Comparison of ENCODE assay signal across 25 cellular contexts in genomic region chrX:110066488-110067225, GRCh38.
DNase-seq lines count a peak whose midpoint lies in the region; ATAC-seq, FAIRE-seq and TF ChIP-seq lines count a peak whose summit lies in the region.
"Had no signal": no experiment of that assay in that cellular context is flagged by ENCODE, and none has a peak within 500 bp of the region (broad histone marks: within the 10 kb centered on the region; RNA-seq: fewer than 3 reads in every experiment).

No MANE protein-coding gene starts in this region.

- TF ChIP-seq EP300 in GM12878 (IDR thresholded peaks at IDR 0.05; ENCODE audit: borderline replicate concordance in 1 of 2, control insufficient read depth in 1 of 2, low read depth in 2 of 2, low read length in 2 of 2) = no peak

- DNase-seq in GM13977 (ENCODE audit: low spot score) = no peak
- DNase-seq in NCI-H1417 treated with DMSO at 0.1 percent for 48 hours (lab: John Stamatoyannopoulos, UW) = peak; percentile 42
- DNase-seq in GM12878 (ENCODE audit: low read depth, low spot score) = no peak
- DNase-seq in pancreas = peak in 5 of 6 donors; percentile 53 to 78 (median 73)
- no peak for DNase-seq in superior temporal gyrus (ENCODE audit: extremely low spot score)
- DNase-seq in COR-L47 (lab: John Stamatoyannopoulos, UW) = no peak
- DNase-seq: activated CD4-positive, alpha-beta T cell treated with anti-CD3 and anti-CD28 coated beads, Interleukin-2, amount 10 ng/mL, durations not matched to agents 7 days and 5 days; activated CD8-positive, alpha-beta memory T cell treated with anti-CD3 and anti-CD28 coated beads, Interleukin-2, amount 10 ng/mL, durations not matched to agents 7 days and 5 days; activated naive CD8-positive, alpha-beta T cell treated with anti-CD3 and anti-CD28 coated beads, Interleukin-2, amount 10 ng/mL, durations not matched to agents 7 days and 5 days; erythroblast; foreskin fibroblast; hippocampal formation; kidney; mammary epithelial cell; NCI-H1436 treated with DMSO at 0.1 percent for 48 hours; NCI-H446; testis had no signal

- no peak overlapping the region for H3K9ac ChIP-seq in GM12878 (ENCODE audit: control insufficient read depth, insufficient read depth, low read length)

- SMC1A ChIA-PET in GM12878 (lab: Charles Lee; ENCODE audit: uncharacterized antibody, unreplicated experiment) = interaction anchor here (0.7 to 1.6 kb wide), 4 partner anchors 8 to 22 kb away, joined by 3 to 6 read pairs (median 3); no protein-coding TSS in a partner anchor

- H3K4me1 ChIP-seq in GM12878 (ENCODE audit: control insufficient read depth, insufficient read depth, low read length) (no peaks in the 10 kb centered on the region), pancreas (peaks cover 7 to 13% (median 12%) of the 10 kb centered on the region in 3 donors)
- H3K4me1 ChIP-seq: HAP-1, testis, vagina had no signal

- no peaks in the 10 kb centered on the region for H4K20me1 ChIP-seq in GM12878 (ENCODE audit: control insufficient read depth, insufficient read depth)

- TF ChIP-seq POLR2A in GM12878 (IDR thresholded peaks at IDR 0.05; ENCODE audit: low read depth, low read length) = no peak

- TF ChIP-seq RAD21 in GM12878 (IDR thresholded peaks at IDR 0.05; ENCODE audit: insufficient read depth, low read depth, low read length) = 0 out of 2 replicates have a peak, but pooled peaks have one; percentile 12

- BruUV-seq in GM12878 (replicated peaks; lab: Mats Ljungman, UMichigan) = no TSS peak

- intact Hi-C loops in GM12878 (cut with micrococcal nuclease; ENCODE audit: unreplicated experiment) (no loop called here), pancreas (cut with DNase I) (no loop called here)

- RAD21 ChIA-PET in GM12878 (lab: Charles Lee; ENCODE audit: unreplicated experiment) = no interaction called here

- H3K9me3 ChIP-seq in GM12878 (replicated peaks; ENCODE audit: control insufficient read depth, insufficient read depth, low read length) (no peaks in the 10 kb centered on the region), pancreas (no peaks in the 10 kb centered on the region)
- H3K9me3 ChIP-seq: HAP-1, neutrophil, testis, vagina had no signal

- H3K27me3 ChIP-seq in GM12878 (replicated peaks in 1 of 2; ENCODE audit: control insufficient read depth in 2 of 2, insufficient read depth in 2 of 2, low read length in 1 of 2) = no peaks in the 10 kb centered on the region
- peaks cover 0 to 4% (median 0%) of the 10 kb centered on the region in 4 donors for H3K27me3 ChIP-seq in pancreas
- H3K27me3 ChIP-seq: neutrophil, testis, vagina had no signal

- H3K27ac ChIP-seq in GM12878 (ENCODE audit: control insufficient read depth, insufficient read depth) (no peak overlapping the region), pancreas (peak overlapping the region in 3 of 4 donors; percentile 19 to 43 (median 31))
- H3K27ac ChIP-seq: neutrophil, testis, vagina, VCaP had no signal

- FAIRE-seq in GM12878 (lab: Jason Lieb, UNC) (no peak), pancreas (lab: Jason Lieb, UNC) (peak; percentile 9)

- POLR2A ChIA-PET in GM12878 (lab: Charles Lee) = interaction anchor here (1.0 kb wide), 1 partner anchor 9 kb away, joined by 3 read pairs; no protein-coding TSS in a partner anchor

- H3K36me3 ChIP-seq in GM12878 (ENCODE audit: control insufficient read depth in 2 of 2, insufficient read depth in 2 of 2, low read length in 1 of 2) = no peaks in the 10 kb centered on the region
- H3K36me3 ChIP-seq in pancreas = no peaks in the 10 kb centered on the region
- H3K36me3 ChIP-seq: vagina had no signal

- TF ChIP-seq CTCF in GM13977 (IDR thresholded peaks at IDR 0.05; ENCODE audit: extremely low read depth, insufficient read depth, missing control alignments) (peak; percentile 9), GM12878 (IDR thresholded peaks at IDR 0.05 in 2 of 3, conservative IDR thresholded peaks at IDR 0.05 in 1 of 3; ENCODE audit: control insufficient read depth in 2 of 3, extremely low read depth in 1 of 3, insufficient read depth in 1 of 3, low read depth in 3 of 3, low read length in 3 of 3) (peak in 1 of 3 experiments; percentile 18; a peak in 1 of 6 replicates), pancreas (IDR thresholded peaks at IDR 0.05) (no peak)

- in situ Hi-C loops in GM13977 (cut with MboI; ENCODE audit: low pct_unique_long_range_greater_than_20kb, low sequenced_read_pairs, unreplicated experiment) = no loop called here
- in situ Hi-C loops in GM12878 (cut with MboI) = no loop called here

- no peak overlapping the region for H3K4me2 ChIP-seq in GM12878 (ENCODE audit: control insufficient read depth, insufficient read depth)
- H3K4me2 ChIP-seq: smooth muscle cell had no signal

- H3K4me3 ChIP-seq in GM12878 = no peak overlapping the region
- H3K4me3 ChIP-seq in pancreas = no peak overlapping the region
- H3K4me3 ChIP-seq: HAP-1, smooth muscle cell, testis, vagina had no signal

- ATAC-seq in GM12878 (no peak), pancreas (peak; percentile 89 to 95 (median 92)), HG03280 (IDR thresholded peaks at IDR 0.05; ENCODE audit: unreplicated experiment) (no peak)
- ATAC-seq: activated CD8-positive, alpha-beta memory T cell treated with anti-CD3 and anti-CD28 coated beads, Interleukin-2, amount 10 ng/mL, durations not matched to agents 7 days and 5 days; activated T-helper 17 cell treated with anti-CD3 and anti-CD28 coated beads, Interleukin-2, amount 50 U/mL, for 72 hours; stimulated activated memory B cell treated with anti-CD40 and anti-IgM and Interleukin-4, amounts not matched to agents 10 μg/mL and 1 μg/mL and 100 μg/mL, for 72 hours had no signal

- CTCF ChIA-PET in GM12878 (lab: Yijun Ruan, JAX) = interaction anchor here (0.9 to 1.6 kb wide), 3 partner anchors 61 to 176 kb away, joined by 4 to 5 read pairs (median 4); no protein-coding TSS in a partner anchor

- 30% methylated on average over 7 of the region's 7 CpGs for whole genome bisulfite sequencing in GM12878 (ENCODE audit: insufficient coverage, insufficient replicate concordance, low lambda C conversion rate, missing lambda C conversion rate)
- WGBS in pancreas, 2 donors = 19% methylated on average over 7 of the region's 7 CpGs

- H2AFZ ChIP-seq in GM12878 (ENCODE audit: control insufficient read depth, low read depth, low read length) = no peak overlapping the region

- H3K79me2 ChIP-seq in GM12878 (ENCODE audit: control insufficient read depth, insufficient read depth, low read length) = no peaks in the 10 kb centered on the region

TF ChIP-seq in GM12878, 131 proteins besides CTCF, POLR2A, EP300 and RAD21:
- TF ChIP-seq IKZF1 (conservative IDR thresholded peaks at IDR 0.05) (no peak), MTA2 (IDR thresholded peaks at IDR 0.05; ENCODE audit: low read depth) (no peak), NR2F1 (conservative IDR thresholded peaks at IDR 0.05) (no peak), ZBTB33 (IDR thresholded peaks at IDR 0.05) (no peak), RUNX3 (IDR thresholded peaks at IDR 0.05; ENCODE audit: low read length) (no peak), PAX5 (IDR thresholded peaks at IDR 0.05; ENCODE audit: borderline replicate concordance, low read depth, low read length) (no peak)

Comparison
In these comparisons a context has a peak if more than half of its experiments do, and no peak if none do; other contexts are left out.
1. DNase-seq: peak in NCI-H1417 treated with DMSO at 0.1 percent for 48 hours (single experiment) and pancreas (5 of 6); none in GM13977 (single experiment), GM12878 (single experiment), superior temporal gyrus (single experiment) and COR-L47 (single experiment).
2. ATAC-seq: peak in pancreas (4 of 4); none in GM12878 (single experiment) and HG03280 (single experiment).